17 cellular contexts compared by ENCODE assay signal in genomic region chr2:147049888-147050446, GRCh38.
A peak's percentile ranks its signal among the peaks of the same experiment; 100 is the strongest.
DNase-seq lines count a peak whose midpoint lies in the region; ATAC-seq and TF ChIP-seq lines count a peak whose summit lies in the region.
"Had no signal": no experiment of that assay in that cellular context is flagged by ENCODE, and none has a peak within 500 bp of the region (broad histone marks: within the 10 kb centered on the region; RNA-seq: fewer than 3 reads in every experiment).

No MANE protein-coding gene starts in this region.

- no peaks in the 10 kb centered on the region for H3K27me3 ChIP-seq in neuronal stem cell (ENCODE audit: control insufficient read depth in 3 of 3, insufficient read depth in 3 of 3, low read depth in 1 of 3, low read length in 3 of 3)
- H3K27me3 ChIP-seq: SJCRH30 had no signal

- H3K23ac ChIP-seq in neuronal stem cell (ENCODE audit: low read depth, low read length, poor library complexity) = no peak overlapping the region

- H3K36me3 Mint-ChIP-seq in activated CD8-positive, alpha-beta memory T cell treated with anti-CD3 and anti-CD28 coated beads, Interleukin-2, amount 10 ng/mL, durations not matched to agents 7 days and 5 days = no peaks in the 10 kb centered on the region

- H3K9ac ChIP-seq in neuronal stem cell (ENCODE audit: low read depth, low read length, poor library complexity) = no peak overlapping the region

- H2AFZ ChIP-seq in neuronal stem cell (ENCODE audit: low read length) = peak overlapping the region; percentile 48

- H4K91ac ChIP-seq in neuronal stem cell (ENCODE audit: low read depth, low read length, poor library complexity) = no peak overlapping the region

- H3K4me3 ChIP-seq in HEK293 (ENCODE audit: low read depth, low read length) (no peak overlapping the region), fibroblast of the aortic adventitia (ENCODE audit: low read depth, low read length) (no peak overlapping the region), neuronal stem cell (ENCODE audit: low read length in 2 of 2) (no peak overlapping the region)
- H3K4me3 ChIP-seq: A549, SJCRH30 had no signal

- no peak overlapping the region for H2BK5ac ChIP-seq in neuronal stem cell (ENCODE audit: low read length)

- H3K4me2 ChIP-seq in neuronal stem cell (ENCODE audit: insufficient read depth, low read length, poor library complexity, severe bottlenecking) = no peak overlapping the region
- H3K4me2 ChIP-seq: A549 had no signal

- no peak overlapping the region for H3K4me3 Mint-ChIP-seq in activated CD8-positive, alpha-beta memory T cell treated with anti-CD3 and anti-CD28 coated beads, Interleukin-2, amount 10 ng/mL, durations not matched to agents 7 days and 5 days

- ATAC-seq in activated CD8-positive, alpha-beta memory T cell treated with anti-CD3 and anti-CD28 coated beads, Interleukin-2, amount 10 ng/mL, durations not matched to agents 7 days and 5 days = no peak
- no peak for ATAC-seq in HG02970 (IDR thresholded peaks at IDR 0.05; ENCODE audit: low FRiP score, unreplicated experiment)
- ATAC-seq: A549, PC-3 had no signal

- H2AK5ac ChIP-seq in neuronal stem cell (ENCODE audit: low read depth, low read length) = no peak overlapping the region

- no peak overlapping the region for H4K8ac ChIP-seq in neuronal stem cell (ENCODE audit: low read depth, low read length)

- H2BK120ac ChIP-seq in neuronal stem cell (ENCODE audit: low read depth, low read length) = no peak overlapping the region

- H3K27me3 Mint-ChIP-seq in activated CD8-positive, alpha-beta memory T cell treated with anti-CD3 and anti-CD28 coated beads, Interleukin-2, amount 10 ng/mL, durations not matched to agents 7 days and 5 days = no peaks in the 10 kb centered on the region

- H2BK12ac ChIP-seq in neuronal stem cell (ENCODE audit: low read length) = no peak overlapping the region

- CTCF ChIA-PET in HEK293 (lab: Yijun Ruan, JAX) = interaction anchor here (0.6 to 1.2 kb wide), 4 partner anchors 29 to 860 kb away, joined by 3 to 4 read pairs (median 4); no protein-coding TSS in a partner anchor
- CTCF ChIA-PET in activated CD8-positive, alpha-beta memory T cell treated with anti-CD3 and anti-CD28 coated beads, Interleukin-2, amount 10 ng/mL, durations not matched to agents 7 days and 5 days (lab: Charles Lee) = interaction anchor here (0.6 kb wide), 1 partner anchor 1325 kb away, joined by 3 read pairs; no protein-coding TSS in a partner anchor

- no peak for TF ChIP-seq CTCF in AG09319 (IDR thresholded peaks at IDR 0.05; ENCODE audit: low read depth, low read length)
- no peak for TF ChIP-seq CTCF in HEK293 (tag by site-specific recombination; IDR thresholded peaks at IDR 0.05)
- no peak for TF ChIP-seq CTCF in fibroblast of the aortic adventitia (IDR thresholded peaks at IDR 0.05; ENCODE audit: insufficient read depth, low read length)

- POLR2A ChIA-PET in HEK293 (lab: Yijun Ruan, JAX) = no interaction called here

- no peaks in the 10 kb centered on the region for H3K79me1 ChIP-seq in neuronal stem cell (ENCODE audit: low read depth, low read length)

- no peak overlapping the region for H2BK15ac ChIP-seq in neuronal stem cell (ENCODE audit: low read length)

- H3K4ac ChIP-seq in neuronal stem cell (ENCODE audit: low read length) = no peak overlapping the region

- H3K4me1 Mint-ChIP-seq in activated CD8-positive, alpha-beta memory T cell treated with anti-CD3 and anti-CD28 coated beads, Interleukin-2, amount 10 ng/mL, durations not matched to agents 7 days and 5 days = no peaks in the 10 kb centered on the region

- no peaks in the 10 kb centered on the region for H3K36me3 ChIP-seq in HEK293 (ENCODE audit: control insufficient read depth in 2 of 2, insufficient read depth in 1 of 2, low read length in 2 of 2)
- no peaks in the 10 kb centered on the region for H3K36me3 ChIP-seq in neuronal stem cell (replicated peaks in 1 of 2; ENCODE audit: control insufficient read depth in 2 of 2, insufficient read depth in 2 of 2, low read length in 2 of 2)
- H3K36me3 ChIP-seq: SJCRH30 had no signal

- no peaks in the 10 kb centered on the region for H3K4me1 ChIP-seq in HEK293 (ENCODE audit: control insufficient read depth, insufficient read depth, low read length)
- H3K4me1 ChIP-seq in neuronal stem cell (ENCODE audit: control insufficient read depth in 2 of 2, insufficient read depth in 1 of 2, low read depth in 1 of 2, low read length in 2 of 2) = peaks cover 0 to 2% of the 10 kb centered on the region in 2 donors
- H3K4me1 ChIP-seq: A549, SJCRH30 had no signal

- H3K27ac ChIP-seq in HEK293 (ENCODE audit: extremely low read depth, low read depth, low read length) (no peak overlapping the region), neuronal stem cell (replicated peaks; ENCODE audit: low read length) (no peak overlapping the region)
- H3K27ac ChIP-seq: A549, SJCRH30 had no signal

- H3K27ac Mint-ChIP-seq in activated CD8-positive, alpha-beta memory T cell treated with anti-CD3 and anti-CD28 coated beads, Interleukin-2, amount 10 ng/mL, durations not matched to agents 7 days and 5 days = no peak overlapping the region

- no peaks in the 10 kb centered on the region for H3K9me3 ChIP-seq in HEK293 (ENCODE audit: control insufficient read depth, insufficient read depth, low read depth, low read length)
- H3K9me3 ChIP-seq in neuronal stem cell (replicated peaks in 1 of 2; ENCODE audit: control insufficient read depth in 2 of 2, insufficient read depth in 1 of 2, low read depth in 1 of 2, low read length in 2 of 2) = peaks cover 0 to 7% of the 10 kb centered on the region in 2 donors
- H3K9me3 ChIP-seq: A549, SJCRH30 had no signal

- no peak overlapping the region for H3K18ac ChIP-seq in neuronal stem cell (ENCODE audit: low read length)

- no peaks in the 10 kb centered on the region for H3K9me3 Mint-ChIP-seq in activated CD8-positive, alpha-beta memory T cell treated with anti-CD3 and anti-CD28 coated beads, Interleukin-2, amount 10 ng/mL, durations not matched to agents 7 days and 5 days (ENCODE audit: low read depth)

- H3K14ac ChIP-seq in neuronal stem cell (ENCODE audit: low read length) = no peak overlapping the region

- DNase-seq in AG09319 (ENCODE audit: extremely low read depth, low read depth) (peak; percentile 45), fibroblast of the aortic adventitia (ENCODE audit: low read depth) (peak; percentile 14), neuronal stem cell (ENCODE audit: low spot score) (no peak), superior temporal gyrus (ENCODE audit: extremely low spot score) (no peak), NK-92 (lab: John Stamatoyannopoulos, UW; ENCODE audit: unreplicated experiment) (no peak)
- DNase-seq in activated CD8-positive, alpha-beta memory T cell treated with anti-CD3 and anti-CD28 coated beads, Interleukin-2, amount 10 ng/mL, durations not matched to agents 7 days and 5 days = no peak
- DNase-seq: C1 segment of cervical spinal cord, H7, KBM-7, NCI-H1436, NCI-H2029, NCI-H748 treated with DMSO at 0.1 percent for 48 hours, PC-3, SJCRH30 had no signal

- no CpG with 5 or more reads among the region's 5 CpGs for WGBS in neuronal stem cell (ENCODE audit: extremely low coverage in 2 of 2, insufficient read length in 2 of 2, insufficient replicate concordance in 1 of 2), 2 donors

TF ChIP-seq in HEK293, 187 proteins besides CTCF, POLR2A, EP300 and RAD21:
- TF ChIP-seq REST (tag by site-specific recombination; IDR thresholded peaks at IDR 0.05) (no peak), PRDM6 (tag by site-specific recombination; IDR thresholded peaks at IDR 0.05) (0 out of 2 replicates have a peak, but pooled peaks have one; percentile 6)

Comparison
In these comparisons a context has a peak if more than half of its experiments do, and no peak if none do; other contexts are left out.
1. DNase-seq: peak in AG09319 (single experiment) and fibroblast of the aortic adventitia (single experiment); none in neuronal stem cell (single experiment), superior temporal gyrus (single experiment), activated CD8-positive, alpha-beta memory T cell treated with anti-CD3 and anti-CD28 coated beads, Interleukin-2, amount 10 ng/mL, durations not matched to agents 7 days and 5 days (single experiment) and NK-92 (single experiment).